ENCODE assay signal across 22 cellular contexts in genomic region chr15:62874933-62875625, GRCh38.
DNase-seq lines count a peak whose midpoint lies in the region; ATAC-seq, FAIRE-seq and TF ChIP-seq lines count a peak whose summit lies in the region.
"Had no signal": no experiment of that assay in that cellular context is flagged by ENCODE, and none has a peak within 500 bp of the region (broad histone marks: within the 10 kb centered on the region; RNA-seq: fewer than 3 reads in every experiment).

No MANE protein-coding gene starts in this region.

- H3K9me3 Mint-ChIP-seq in endodermal cell = peaks cover 9% of the 10 kb centered on the region
- H3K9me3 Mint-ChIP-seq in stimulated activated naive B cell treated with anti-CD40 and anti-IgM and Interleukin-4, amounts not matched to agents 10 μg/mL and 1 μg/mL and 100 μg/mL, for 72 hours = peaks cover 5 to 7% of the 10 kb centered on the region in 2 donors
- H3K9me3 Mint-ChIP-seq: activated T-helper 1 cell treated with anti-CD3 and anti-CD28 coated beads, Interleukin-12 subunit alpha, Interleukin-12 subunit beta, Interleukin-2, Interleukin-4 antibody, amounts not matched to agents 30 ng/mL and 10 ng/mL and 1 ng/mL, durations not matched to agents 14 hours and 24 hours and 36 hours; T-helper 1 cell treated with Interleukin-12 subunit alpha and Interleukin-12 subunit beta and Interleukin-4 antibody, amounts not matched to agents 30 μg/mL and 1 μg/mL, for 36 hours had no signal

- TF ChIP-seq CTCF in endodermal cell (conservative IDR thresholded peaks at IDR 0.05) = no peak

- H3K4me1 Mint-ChIP-seq in endodermal cell = peaks cover 8% of the 10 kb centered on the region
- peaks cover 3 to 7% of the 10 kb centered on the region in 2 donors for H3K4me1 Mint-ChIP-seq in stimulated activated naive B cell treated with anti-CD40 and anti-IgM and Interleukin-4, amounts not matched to agents 10 μg/mL and 1 μg/mL and 100 μg/mL, for 72 hours

- 92 to 96% methylated on average over 7 to 16 of the region's 16 CpGs for WGBS in endodermal cell (ENCODE audit: insufficient coverage in 1 of 2, insufficient read length in 1 of 2), 2 experiments
- whole genome bisulfite sequencing in mesodermal cell (ENCODE audit: insufficient coverage in 2 of 2), 2 experiments = 87% methylated on average over 11 to 16 of the region's 16 CpGs

- no peak for ATAC-seq in stimulated activated naive B cell treated with anti-CD40 and anti-IgM and Interleukin-4, amounts not matched to agents 10 μg/mL and 1 μg/mL and 100 μg/mL, for 72 hours (replicated peaks)
- ATAC-seq: K562 had no signal

- H3K36me3 ChIP-seq in endodermal cell (ENCODE audit: control insufficient read depth, insufficient read depth, low read length) (no peaks in the 10 kb centered on the region), mesodermal cell (ENCODE audit: control insufficient read depth, insufficient read depth, low read length) (no peaks in the 10 kb centered on the region), stomach smooth muscle (ENCODE audit: control insufficient read depth in 2 of 2, insufficient read depth in 2 of 2, low read length in 2 of 2) (no peaks in the 10 kb centered on the region)

- H3K36me3 Mint-ChIP-seq in endodermal cell (ENCODE audit: low read depth) = no peaks in the 10 kb centered on the region
- no peaks in the 10 kb centered on the region for H3K36me3 Mint-ChIP-seq in stimulated activated naive B cell treated with anti-CD40 and anti-IgM and Interleukin-4, amounts not matched to agents 10 μg/mL and 1 μg/mL and 100 μg/mL, for 72 hours
- H3K36me3 Mint-ChIP-seq: activated naive CD8-positive, alpha-beta T cell had no signal

- peak; percentile 46 for DNase-seq in endodermal cell
- DNase-seq in stimulated activated naive B cell treated with anti-CD40 and anti-IgM and Interleukin-4, amounts not matched to agents 10 μg/mL and 1 μg/mL and 100 μg/mL, for 72 hours = no peak
- no peak for DNase-seq in stimulated activated CD4-positive, alpha-beta T cell treated with anti-CD3 and anti-CD28 coated beads, Interleukin-2, amount 100 ng/mL, for 24 hours
- DNase-seq in H54 (ENCODE audit: insufficient read length, low spot score) = no peak
- DNase-seq: activated B cell treated with CpG ODN at 0.5 μM for 24 hours; effector CD8-positive, alpha-beta T cell; hypothalamus; kidney; midbrain; NCI-H1930; NCI-H510A; occipital lobe had no signal

- H3K27me3 ChIP-seq in endodermal cell (ENCODE audit: control insufficient read depth, insufficient read depth, low read length, poor library complexity, severe bottlenecking) = no peaks in the 10 kb centered on the region
- H3K27me3 ChIP-seq in stomach smooth muscle (ENCODE audit: control insufficient read depth in 1 of 2, insufficient read depth in 2 of 2, low read length in 2 of 2) = no peaks in the 10 kb centered on the region

- H3K27me3 Mint-ChIP-seq in endodermal cell (ENCODE audit: insufficient read depth) = peaks cover 5% of the 10 kb centered on the region
- H3K27me3 Mint-ChIP-seq in stimulated activated naive B cell treated with anti-CD40 and anti-IgM and Interleukin-4, amounts not matched to agents 10 μg/mL and 1 μg/mL and 100 μg/mL, for 72 hours = peaks cover 7 to 10% of the 10 kb centered on the region in 2 donors
- H3K27me3 Mint-ChIP-seq: activated naive CD8-positive, alpha-beta T cell had no signal

- no peak for TF ChIP-seq POLR2A in H54 (IDR thresholded peaks at IDR 0.05; ENCODE audit: low read depth, low read length)

- H3K4me3 ChIP-seq in endodermal cell (ENCODE audit: low read length) = no peak overlapping the region
- no peak overlapping the region for H3K4me3 ChIP-seq in mesodermal cell (ENCODE audit: extremely low read depth, insufficient read depth, low read length, poor library complexity, severe bottlenecking)
- H3K4me3 ChIP-seq in stomach smooth muscle (ENCODE audit: low read length in 2 of 2) = peak overlapping the region; percentile 5 to 67
- H3K4me3 ChIP-seq: K562 had no signal

- H3K4me1 ChIP-seq in endodermal cell (ENCODE audit: control insufficient read depth, insufficient read depth, low read length) (no peaks in the 10 kb centered on the region), mesodermal cell (ENCODE audit: control insufficient read depth, insufficient read depth, low read length, poor library complexity, severe bottlenecking) (peaks cover 14% of the 10 kb centered on the region), stomach smooth muscle (ENCODE audit: control insufficient read depth, insufficient read depth, low read length) (peaks cover 58% of the 10 kb centered on the region)

- H3K27ac ChIP-seq in endodermal cell (ENCODE audit: low read depth, low read length) (no peak overlapping the region), mesodermal cell (ENCODE audit: low read depth, low read length, severe bottlenecking) (peak overlapping the region; percentile 67), stomach smooth muscle (ENCODE audit: low read length) (peak overlapping the region; percentile 98)
- H3K27ac ChIP-seq: HL-60 had no signal

- no peak overlapping the region for H3K9ac ChIP-seq in endodermal cell (ENCODE audit: extremely low read depth, low read length, poor library complexity, severe bottlenecking)
- peak overlapping the region; percentile 36 to 83 for H3K9ac ChIP-seq in stomach smooth muscle (ENCODE audit: low read length in 2 of 2)

- H3K27ac Mint-ChIP-seq in endodermal cell = no peak overlapping the region
- no peak overlapping the region for H3K27ac Mint-ChIP-seq in stimulated activated naive B cell treated with anti-CD40 and anti-IgM and Interleukin-4, amounts not matched to agents 10 μg/mL and 1 μg/mL and 100 μg/mL, for 72 hours
- H3K27ac Mint-ChIP-seq: activated B cell treated with CpG ODN at 0.5 μM for 24 hours; activated naive CD8-positive, alpha-beta T cell; activated T-helper 1 cell treated with anti-CD3 and anti-CD28 coated beads, Interleukin-12 subunit alpha, Interleukin-12 subunit beta, Interleukin-2, Interleukin-4 antibody, amounts not matched to agents 30 ng/mL and 10 ng/mL and 1 ng/mL, durations not matched to agents 14 hours and 24 hours and 36 hours; B cell; T-helper 1 cell treated with Interleukin-12 subunit alpha and Interleukin-12 subunit beta and Interleukin-4 antibody, amounts not matched to agents 30 μg/mL and 1 μg/mL, for 36 hours had no signal

- H3K9me3 ChIP-seq in endodermal cell (ENCODE audit: control insufficient read depth, low read length) (peaks cover 6% of the 10 kb centered on the region), mesodermal cell (ENCODE audit: control insufficient read depth, low read length) (peaks cover 10% of the 10 kb centered on the region), stomach smooth muscle (ENCODE audit: control insufficient read depth in 2 of 2, low read length in 2 of 2) (peaks cover 0 to 4% of the 10 kb centered on the region in 2 donors)

- FAIRE-seq in TTC549 (lab: Jason Lieb, UNC) = peak; percentile 84
- no peak for FAIRE-seq in H54 (lab: Jason Lieb, UNC)
- FAIRE-seq: bronchial epithelial cell, K562, kidney had no signal

- H3K4me3 Mint-ChIP-seq in endodermal cell = no peak overlapping the region
- H3K4me3 Mint-ChIP-seq in stimulated activated naive B cell treated with anti-CD40 and anti-IgM and Interleukin-4, amounts not matched to agents 10 μg/mL and 1 μg/mL and 100 μg/mL, for 72 hours = no peak overlapping the region
- H3K4me3 Mint-ChIP-seq: activated B cell treated with CpG ODN at 0.5 μM for 24 hours; activated naive CD8-positive, alpha-beta T cell; activated T-helper 1 cell treated with anti-CD3 and anti-CD28 coated beads, Interleukin-12 subunit alpha, Interleukin-12 subunit beta, Interleukin-2, Interleukin-4 antibody, amounts not matched to agents 30 ng/mL and 10 ng/mL and 1 ng/mL, durations not matched to agents 14 hours and 24 hours and 36 hours; B cell; T-helper 1 cell treated with Interleukin-12 subunit alpha and Interleukin-12 subunit beta and Interleukin-4 antibody, amounts not matched to agents 30 μg/mL and 1 μg/mL, for 36 hours had no signal

Comparison
In these comparisons a context has a peak if more than half of its experiments do, and no peak if none do; other contexts are left out.
1. H3K4me3 ChIP-seq: peak in stomach smooth muscle (2 of 2); none in endodermal cell (single experiment) and mesodermal cell (single experiment).